ENCODE assay signal across 16 cellular contexts in the genomic region with DNA sequence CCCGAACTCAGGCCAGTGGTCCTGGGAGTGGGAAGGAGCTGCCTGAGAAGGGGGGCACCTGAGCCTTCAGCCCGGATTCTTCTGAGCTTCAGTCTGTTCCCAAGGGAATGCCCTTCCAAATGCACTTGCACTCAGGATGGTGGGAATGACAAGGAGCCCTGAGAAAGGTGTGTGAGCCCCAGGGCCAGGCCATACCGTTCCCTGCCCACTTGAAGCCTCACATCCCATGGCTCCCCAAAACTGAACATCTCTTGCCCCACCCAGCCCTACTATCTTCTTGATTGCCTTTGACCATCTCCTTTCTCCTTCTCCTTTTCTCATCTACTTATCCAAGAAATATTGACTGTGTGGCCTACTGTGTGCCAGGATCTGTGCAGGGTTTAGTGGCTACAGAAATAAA.
"Had no signal": no experiment of that assay in that cellular context is flagged by ENCODE, and none has a peak within 500 bp of the region (broad histone marks: within the 10 kb centered on the region; RNA-seq: fewer than 3 reads in every experiment).

No MANE protein-coding gene starts in this region.

- H3K27ac ChIP-seq: epithelial cell of prostate, esophagus muscularis mucosa, gastrocnemius medialis, neutrophil, tibial artery, upper lobe of left lung, uterus had no signal

- H3K9me3 ChIP-seq: esophagus muscularis mucosa, gastrocnemius medialis, neutrophil, tibial artery, upper lobe of left lung, uterus had no signal

- H3K36me3 ChIP-seq: esophagus muscularis mucosa, gastrocnemius medialis, neutrophil, tibial artery, upper lobe of left lung, uterus had no signal

- H3K27me3 ChIP-seq: esophagus muscularis mucosa, gastrocnemius medialis, tibial artery, upper lobe of left lung, uterus had no signal

- H3K4me3 ChIP-seq: esophagus muscularis mucosa, gastrocnemius medialis, smooth muscle cell, tibial artery, upper lobe of left lung, uterus had no signal

- ATAC-seq: effector memory CD8-positive, alpha-beta T cell; gastrocnemius medialis; naive thymus-derived CD4-positive, alpha-beta T cell; stimulated activated naive CD8-positive, alpha-beta T cell treated with anti-CD3 and anti-CD28 coated beads, Interleukin-15, Interleukin-2, amounts not matched to agents 100 U/mL and 50 U/mL, for 24 hours had no signal

- H3K4me2 ChIP-seq: smooth muscle cell had no signal

- DNase-seq: effector memory CD8-positive, alpha-beta T cell; gastrocnemius medialis; islet precursor cell; mesendoderm; nephron progenitor cell; stimulated activated CD4-positive, alpha-beta T cell treated with anti-CD3 and anti-CD28 coated beads, Interleukin-4, amount 100 ng/mL, for 1 hour; stimulated activated CD8-positive, alpha-beta memory T cell treated with anti-CD3 and anti-CD28 coated beads, Interleukin-4, amount 100 ng/mL, for 48 hours; stimulated activated naive CD8-positive, alpha-beta T cell treated with anti-CD3 and anti-CD28 coated beads, Interleukin-15, Interleukin-2, amounts not matched to agents 100 U/mL and 50 U/mL, for 24 hours; upper lobe of left lung; uterus had no signal

- H3K4me1 ChIP-seq: gastrocnemius medialis, uterus had no signal
